ENCODE assay signal across 1 cellular context in genomic region chr10:14024349-14025202, GRCh38.
TF ChIP-seq lines count a peak whose summit lies in the region.

No MANE protein-coding gene starts in this region.

TF ChIP-seq in GM12878, 131 proteins besides CTCF, POLR2A, EP300 and RAD21 (continued from another document):
- TF ChIP-seq REST (IDR thresholded peaks at IDR 0.05; ENCODE audit: low read depth, low read length) (no peak), SPI1 (IDR thresholded peaks at IDR 0.05; ENCODE audit: borderline replicate concordance, insufficient read depth, low read depth, low read length) (peak; percentile 62; the same call in 1 of the 2 replicates), POLR2AphosphoS5 (IDR thresholded peaks at IDR 0.05; ENCODE audit: low read length) (peak; percentile 82), ZNF622 (IDR thresholded peaks at IDR 0.05) (no peak), CHD4 (IDR thresholded peaks at IDR 0.05) (no peak), MEF2B (IDR thresholded peaks at IDR 0.05; ENCODE audit: partially characterized antibody, poor library complexity, severe bottlenecking) (peak; percentile 22), IKZF2 (IDR thresholded peaks at IDR 0.05) (peak in 1 of 2 experiments; percentile 20; a peak in 1 of 4 replicates), ZNF687 (IDR thresholded peaks at IDR 0.05) (peak; percentile 56; the same call in 1 of the 2 replicates), JUND (IDR thresholded peaks at IDR 0.05; ENCODE audit: low read depth, low read length) (no peak)
